Comparison of ENCODE assay signal across 1 cellular context in the genomic region with DNA sequence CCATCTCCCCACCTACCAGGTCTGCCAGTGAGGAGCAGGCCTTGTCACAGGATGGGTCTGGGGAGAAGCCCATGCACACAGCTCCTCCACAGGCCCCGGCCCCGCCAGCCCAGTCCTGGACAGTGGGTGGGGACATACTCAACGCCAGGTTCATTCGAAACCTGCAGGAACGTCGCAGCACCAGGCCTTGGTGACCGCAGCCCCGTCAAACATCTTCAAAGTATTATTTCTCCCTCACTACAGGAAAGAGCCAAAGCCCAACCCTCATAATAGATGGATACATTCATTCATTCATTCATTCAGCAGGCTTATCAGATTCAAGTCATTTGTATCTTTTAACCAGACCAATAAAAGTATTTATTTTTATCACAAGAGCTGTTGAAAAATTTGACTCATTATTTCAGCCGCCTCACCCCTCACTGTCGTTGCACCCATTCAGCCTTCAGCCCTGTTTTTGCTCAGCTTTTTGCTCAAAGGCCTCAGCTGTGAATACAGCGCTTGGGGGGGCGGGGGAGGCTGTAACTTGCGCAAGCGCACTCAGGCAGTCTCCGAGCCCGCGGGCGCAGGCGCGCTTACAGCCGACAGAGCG.
TF ChIP-seq lines count a peak whose summit lies in the region.

No MANE protein-coding gene starts in this region.

TF ChIP-seq in HepG2, 621 proteins besides CTCF, POLR2A, EP300 and RAD21 (continued from another document and continues in another):
- TF ChIP-seq, protein P1, sequence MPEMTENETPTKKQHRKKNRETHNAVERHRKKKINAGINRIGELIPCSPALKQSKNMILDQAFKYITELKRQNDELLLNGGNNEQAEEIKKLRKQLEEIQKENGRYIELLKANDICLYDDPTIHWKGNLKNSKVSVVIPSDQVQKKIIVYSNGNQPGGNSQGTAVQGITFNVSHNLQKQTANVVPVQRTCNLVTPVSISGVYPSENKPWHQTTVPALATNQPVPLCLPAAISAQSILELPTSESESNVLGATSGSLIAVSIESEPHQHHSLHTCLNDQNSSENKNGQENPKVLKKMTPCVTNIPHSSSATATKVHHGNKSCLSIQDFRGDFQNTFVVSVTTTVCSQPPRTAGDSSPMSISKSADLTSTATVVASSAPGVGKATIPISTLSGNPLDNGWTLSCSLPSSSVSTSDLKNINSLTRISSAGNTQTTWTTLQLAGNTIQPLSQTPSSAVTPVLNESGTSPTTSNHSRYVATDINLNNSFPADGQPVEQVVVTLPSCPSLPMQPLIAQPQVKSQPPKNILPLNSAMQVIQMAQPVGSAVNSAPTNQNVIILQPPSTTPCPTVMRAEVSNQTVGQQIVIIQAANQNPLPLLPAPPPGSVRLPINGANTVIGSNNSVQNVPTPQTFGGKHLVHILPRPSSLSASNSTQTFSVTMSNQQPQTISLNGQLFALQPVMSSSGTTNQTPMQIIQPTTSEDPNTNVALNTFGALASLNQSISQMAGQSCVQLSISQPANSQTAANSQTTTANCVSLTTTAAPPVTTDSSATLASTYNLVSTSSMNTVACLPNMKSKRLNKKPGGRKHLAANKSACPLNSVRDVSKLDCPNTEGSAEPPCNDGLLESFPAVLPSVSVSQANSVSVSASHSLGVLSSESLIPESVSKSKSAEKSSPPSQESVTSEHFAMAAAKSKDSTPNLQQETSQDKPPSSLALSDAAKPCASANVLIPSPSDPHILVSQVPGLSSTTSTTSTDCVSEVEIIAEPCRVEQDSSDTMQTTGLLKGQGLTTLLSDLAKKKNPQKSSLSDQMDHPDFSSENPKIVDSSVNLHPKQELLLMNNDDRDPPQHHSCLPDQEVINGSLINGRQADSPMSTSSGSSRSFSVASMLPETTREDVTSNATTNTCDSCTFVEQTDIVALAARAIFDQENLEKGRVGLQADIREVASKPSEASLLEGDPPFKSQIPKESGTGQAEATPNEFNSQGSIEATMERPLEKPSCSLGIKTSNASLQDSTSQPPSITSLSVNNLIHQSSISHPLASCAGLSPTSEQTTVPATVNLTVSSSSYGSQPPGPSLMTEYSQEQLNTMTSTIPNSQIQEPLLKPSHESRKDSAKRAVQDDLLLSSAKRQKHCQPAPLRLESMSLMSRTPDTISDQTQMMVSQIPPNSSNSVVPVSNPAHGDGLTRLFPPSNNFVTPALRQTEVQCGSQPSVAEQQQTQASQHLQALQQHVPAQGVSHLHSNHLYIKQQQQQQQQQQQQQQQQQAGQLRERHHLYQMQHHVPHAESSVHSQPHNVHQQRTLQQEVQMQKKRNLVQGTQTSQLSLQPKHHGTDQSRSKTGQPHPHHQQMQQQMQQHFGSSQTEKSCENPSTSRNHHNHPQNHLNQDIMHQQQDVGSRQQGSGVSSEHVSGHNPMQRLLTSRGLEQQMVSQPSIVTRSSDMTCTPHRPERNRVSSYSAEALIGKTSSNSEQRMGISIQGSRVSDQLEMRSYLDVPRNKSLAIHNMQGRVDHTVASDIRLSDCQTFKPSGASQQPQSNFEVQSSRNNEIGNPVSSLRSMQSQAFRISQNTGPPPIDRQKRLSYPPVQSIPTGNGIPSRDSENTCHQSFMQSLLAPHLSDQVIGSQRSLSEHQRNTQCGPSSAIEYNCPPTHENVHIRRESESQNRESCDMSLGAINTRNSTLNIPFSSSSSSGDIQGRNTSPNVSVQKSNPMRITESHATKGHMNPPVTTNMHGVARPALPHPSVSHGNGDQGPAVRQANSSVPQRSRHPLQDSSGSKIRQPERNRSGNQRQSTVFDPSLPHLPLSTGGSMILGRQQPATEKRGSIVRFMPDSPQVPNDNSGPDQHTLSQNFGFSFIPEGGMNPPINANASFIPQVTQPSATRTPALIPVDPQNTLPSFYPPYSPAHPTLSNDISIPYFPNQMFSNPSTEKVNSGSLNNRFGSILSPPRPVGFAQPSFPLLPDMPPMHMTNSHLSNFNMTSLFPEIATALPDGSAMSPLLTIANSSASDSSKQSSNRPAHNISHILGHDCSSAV (CRISPR knock-in tag; IDR thresholded peaks at IDR 0.05; ENCODE audit: borderline replicate concordance): no peak
- TF ChIP-seq SMAD1 (CRISPR knock-in tag; IDR thresholded peaks at IDR 0.05; ENCODE audit: borderline replicate concordance, low read depth): no peak
- TF ChIP-seq ZNF557 (CRISPR knock-in tag; IDR thresholded peaks at IDR 0.05): no peak
- TF ChIP-seq, protein P2, sequence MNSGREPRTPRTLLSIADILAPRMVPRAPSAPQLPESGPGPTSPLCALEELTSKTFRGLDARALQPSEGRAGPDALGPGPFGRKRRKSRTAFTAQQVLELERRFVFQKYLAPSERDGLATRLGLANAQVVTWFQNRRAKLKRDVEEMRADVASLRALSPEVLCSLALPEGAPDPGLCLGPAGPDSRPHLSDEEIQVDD (CRISPR knock-in tag; IDR thresholded peaks at IDR 0.05; ENCODE audit: borderline replicate concordance): no peak
- TF ChIP-seq ZNF766 (CRISPR knock-in tag; IDR thresholded peaks at IDR 0.05; ENCODE audit: borderline replicate concordance): no peak; the same call in 1 of the 2 replicates
- peak; percentile 91 for TF ChIP-seq ZBTB38 (CRISPR knock-in tag; IDR thresholded peaks at IDR 0.05)
- TF ChIP-seq, protein P3, sequence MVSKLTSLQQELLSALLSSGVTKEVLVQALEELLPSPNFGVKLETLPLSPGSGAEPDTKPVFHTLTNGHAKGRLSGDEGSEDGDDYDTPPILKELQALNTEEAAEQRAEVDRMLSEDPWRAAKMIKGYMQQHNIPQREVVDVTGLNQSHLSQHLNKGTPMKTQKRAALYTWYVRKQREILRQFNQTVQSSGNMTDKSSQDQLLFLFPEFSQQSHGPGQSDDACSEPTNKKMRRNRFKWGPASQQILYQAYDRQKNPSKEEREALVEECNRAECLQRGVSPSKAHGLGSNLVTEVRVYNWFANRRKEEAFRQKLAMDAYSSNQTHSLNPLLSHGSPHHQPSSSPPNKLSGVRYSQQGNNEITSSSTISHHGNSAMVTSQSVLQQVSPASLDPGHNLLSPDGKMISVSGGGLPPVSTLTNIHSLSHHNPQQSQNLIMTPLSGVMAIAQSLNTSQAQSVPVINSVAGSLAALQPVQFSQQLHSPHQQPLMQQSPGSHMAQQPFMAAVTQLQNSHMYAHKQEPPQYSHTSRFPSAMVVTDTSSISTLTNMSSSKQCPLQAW (CRISPR knock-in tag; IDR thresholded peaks at IDR 0.05): peak; percentile 21; the same call in 1 of the 2 replicates
- no peak for TF ChIP-seq MEIS1 (CRISPR knock-in tag; IDR thresholded peaks at IDR 0.05; ENCODE audit: borderline replicate concordance)
- TF ChIP-seq NR2C2 (CRISPR knock-in tag; IDR thresholded peaks at IDR 0.05; ENCODE audit: borderline replicate concordance): no peak
- TF ChIP-seq, protein P4, sequence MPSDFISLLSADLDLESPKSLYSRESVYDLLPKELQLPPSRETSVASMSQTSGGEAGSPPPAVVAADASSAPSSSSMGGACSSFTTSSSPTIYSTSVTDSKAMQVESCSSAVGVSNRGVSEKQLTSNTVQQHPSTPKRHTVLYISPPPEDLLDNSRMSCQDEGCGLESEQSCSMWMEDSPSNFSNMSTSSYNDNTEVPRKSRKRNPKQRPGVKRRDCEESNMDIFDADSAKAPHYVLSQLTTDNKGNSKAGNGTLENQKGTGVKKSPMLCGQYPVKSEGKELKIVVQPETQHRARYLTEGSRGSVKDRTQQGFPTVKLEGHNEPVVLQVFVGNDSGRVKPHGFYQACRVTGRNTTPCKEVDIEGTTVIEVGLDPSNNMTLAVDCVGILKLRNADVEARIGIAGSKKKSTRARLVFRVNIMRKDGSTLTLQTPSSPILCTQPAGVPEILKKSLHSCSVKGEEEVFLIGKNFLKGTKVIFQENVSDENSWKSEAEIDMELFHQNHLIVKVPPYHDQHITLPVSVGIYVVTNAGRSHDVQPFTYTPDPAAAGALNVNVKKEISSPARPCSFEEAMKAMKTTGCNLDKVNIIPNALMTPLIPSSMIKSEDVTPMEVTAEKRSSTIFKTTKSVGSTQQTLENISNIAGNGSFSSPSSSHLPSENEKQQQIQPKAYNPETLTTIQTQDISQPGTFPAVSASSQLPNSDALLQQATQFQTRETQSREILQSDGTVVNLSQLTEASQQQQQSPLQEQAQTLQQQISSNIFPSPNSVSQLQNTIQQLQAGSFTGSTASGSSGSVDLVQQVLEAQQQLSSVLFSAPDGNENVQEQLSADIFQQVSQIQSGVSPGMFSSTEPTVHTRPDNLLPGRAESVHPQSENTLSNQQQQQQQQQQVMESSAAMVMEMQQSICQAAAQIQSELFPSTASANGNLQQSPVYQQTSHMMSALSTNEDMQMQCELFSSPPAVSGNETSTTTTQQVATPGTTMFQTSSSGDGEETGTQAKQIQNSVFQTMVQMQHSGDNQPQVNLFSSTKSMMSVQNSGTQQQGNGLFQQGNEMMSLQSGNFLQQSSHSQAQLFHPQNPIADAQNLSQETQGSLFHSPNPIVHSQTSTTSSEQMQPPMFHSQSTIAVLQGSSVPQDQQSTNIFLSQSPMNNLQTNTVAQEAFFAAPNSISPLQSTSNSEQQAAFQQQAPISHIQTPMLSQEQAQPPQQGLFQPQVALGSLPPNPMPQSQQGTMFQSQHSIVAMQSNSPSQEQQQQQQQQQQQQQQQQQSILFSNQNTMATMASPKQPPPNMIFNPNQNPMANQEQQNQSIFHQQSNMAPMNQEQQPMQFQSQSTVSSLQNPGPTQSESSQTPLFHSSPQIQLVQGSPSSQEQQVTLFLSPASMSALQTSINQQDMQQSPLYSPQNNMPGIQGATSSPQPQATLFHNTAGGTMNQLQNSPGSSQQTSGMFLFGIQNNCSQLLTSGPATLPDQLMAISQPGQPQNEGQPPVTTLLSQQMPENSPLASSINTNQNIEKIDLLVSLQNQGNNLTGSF (CRISPR knock-in tag; IDR thresholded peaks at IDR 0.05): no peak
- no peak for TF ChIP-seq AGO1 (IDR thresholded peaks at IDR 0.05; ENCODE audit: low read depth, low read length, poor library complexity, severe bottlenecking)
- TF ChIP-seq, protein P5, sequence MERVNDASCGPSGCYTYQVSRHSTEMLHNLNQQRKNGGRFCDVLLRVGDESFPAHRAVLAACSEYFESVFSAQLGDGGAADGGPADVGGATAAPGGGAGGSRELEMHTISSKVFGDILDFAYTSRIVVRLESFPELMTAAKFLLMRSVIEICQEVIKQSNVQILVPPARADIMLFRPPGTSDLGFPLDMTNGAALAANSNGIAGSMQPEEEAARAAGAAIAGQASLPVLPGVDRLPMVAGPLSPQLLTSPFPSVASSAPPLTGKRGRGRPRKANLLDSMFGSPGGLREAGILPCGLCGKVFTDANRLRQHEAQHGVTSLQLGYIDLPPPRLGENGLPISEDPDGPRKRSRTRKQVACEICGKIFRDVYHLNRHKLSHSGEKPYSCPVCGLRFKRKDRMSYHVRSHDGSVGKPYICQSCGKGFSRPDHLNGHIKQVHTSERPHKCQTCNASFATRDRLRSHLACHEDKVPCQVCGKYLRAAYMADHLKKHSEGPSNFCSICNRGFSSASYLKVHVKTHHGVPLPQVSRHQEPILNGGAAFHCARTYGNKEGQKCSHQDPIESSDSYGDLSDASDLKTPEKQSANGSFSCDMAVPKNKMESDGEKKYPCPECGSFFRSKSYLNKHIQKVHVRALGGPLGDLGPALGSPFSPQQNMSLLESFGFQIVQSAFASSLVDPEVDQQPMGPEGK (CRISPR knock-in tag; IDR thresholded peaks at IDR 0.05): peak; percentile 77; the same call in 1 of the 2 replicates
- TF ChIP-seq, protein P6, sequence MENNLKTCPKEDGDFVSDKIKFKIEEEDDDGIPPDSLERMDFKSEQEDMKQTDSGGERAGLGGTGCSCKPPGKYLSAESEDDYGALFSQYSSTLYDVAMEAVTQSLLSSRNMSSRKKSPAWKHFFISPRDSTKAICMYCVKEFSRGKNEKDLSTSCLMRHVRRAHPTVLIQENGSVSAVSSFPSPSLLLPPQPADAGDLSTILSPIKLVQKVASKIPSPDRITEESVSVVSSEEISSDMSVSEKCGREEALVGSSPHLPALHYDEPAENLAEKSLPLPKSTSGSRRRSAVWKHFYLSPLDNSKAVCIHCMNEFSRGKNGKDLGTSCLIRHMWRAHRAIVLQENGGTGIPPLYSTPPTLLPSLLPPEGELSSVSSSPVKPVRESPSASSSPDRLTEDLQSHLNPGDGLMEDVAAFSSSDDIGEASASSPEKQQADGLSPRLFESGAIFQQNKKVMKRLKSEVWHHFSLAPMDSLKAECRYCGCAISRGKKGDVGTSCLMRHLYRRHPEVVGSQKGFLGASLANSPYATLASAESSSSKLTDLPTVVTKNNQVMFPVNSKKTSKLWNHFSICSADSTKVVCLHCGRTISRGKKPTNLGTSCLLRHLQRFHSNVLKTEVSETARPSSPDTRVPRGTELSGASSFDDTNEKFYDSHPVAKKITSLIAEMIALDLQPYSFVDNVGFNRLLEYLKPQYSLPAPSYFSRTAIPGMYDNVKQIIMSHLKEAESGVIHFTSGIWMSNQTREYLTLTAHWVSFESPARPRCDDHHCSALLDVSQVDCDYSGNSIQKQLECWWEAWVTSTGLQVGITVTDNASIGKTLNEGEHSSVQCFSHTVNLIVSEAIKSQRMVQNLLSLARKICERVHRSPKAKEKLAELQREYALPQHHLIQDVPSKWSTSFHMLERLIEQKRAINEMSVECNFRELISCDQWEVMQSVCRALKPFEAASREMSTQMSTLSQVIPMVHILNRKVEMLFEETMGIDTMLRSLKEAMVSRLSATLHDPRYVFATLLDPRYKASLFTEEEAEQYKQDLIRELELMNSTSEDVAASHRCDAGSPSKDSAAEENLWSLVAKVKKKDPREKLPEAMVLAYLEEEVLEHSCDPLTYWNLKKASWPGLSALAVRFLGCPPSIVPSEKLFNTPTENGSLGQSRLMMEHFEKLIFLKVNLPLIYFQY (CRISPR knock-in tag; IDR thresholded peaks at IDR 0.05; ENCODE audit: borderline replicate concordance): no peak
- TF ChIP-seq, protein P7, sequence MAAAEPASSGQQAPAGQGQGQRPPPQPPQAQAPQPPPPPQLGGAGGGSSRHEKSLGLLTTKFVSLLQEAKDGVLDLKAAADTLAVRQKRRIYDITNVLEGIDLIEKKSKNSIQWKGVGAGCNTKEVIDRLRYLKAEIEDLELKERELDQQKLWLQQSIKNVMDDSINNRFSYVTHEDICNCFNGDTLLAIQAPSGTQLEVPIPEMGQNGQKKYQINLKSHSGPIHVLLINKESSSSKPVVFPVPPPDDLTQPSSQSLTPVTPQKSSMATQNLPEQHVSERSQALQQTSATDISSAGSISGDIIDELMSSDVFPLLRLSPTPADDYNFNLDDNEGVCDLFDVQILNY (CRISPR knock-in tag; conservative IDR thresholded peaks at IDR 0.05): no peak
- no peak for TF ChIP-seq ZNF317 (CRISPR knock-in tag; IDR thresholded peaks at IDR 0.05)
- TF ChIP-seq, protein P8, sequence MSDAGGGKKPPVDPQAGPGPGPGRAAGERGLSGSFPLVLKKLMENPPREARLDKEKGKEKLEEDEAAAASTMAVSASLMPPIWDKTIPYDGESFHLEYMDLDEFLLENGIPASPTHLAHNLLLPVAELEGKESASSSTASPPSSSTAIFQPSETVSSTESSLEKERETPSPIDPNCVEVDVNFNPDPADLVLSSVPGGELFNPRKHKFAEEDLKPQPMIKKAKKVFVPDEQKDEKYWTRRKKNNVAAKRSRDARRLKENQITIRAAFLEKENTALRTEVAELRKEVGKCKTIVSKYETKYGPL (CRISPR knock-in tag; IDR thresholded peaks at IDR 0.05): no peak
- no peak for TF ChIP-seq SNAI1 (CRISPR knock-in tag; IDR thresholded peaks at IDR 0.05; ENCODE audit: borderline replicate concordance)
- TF ChIP-seq, protein P9, sequence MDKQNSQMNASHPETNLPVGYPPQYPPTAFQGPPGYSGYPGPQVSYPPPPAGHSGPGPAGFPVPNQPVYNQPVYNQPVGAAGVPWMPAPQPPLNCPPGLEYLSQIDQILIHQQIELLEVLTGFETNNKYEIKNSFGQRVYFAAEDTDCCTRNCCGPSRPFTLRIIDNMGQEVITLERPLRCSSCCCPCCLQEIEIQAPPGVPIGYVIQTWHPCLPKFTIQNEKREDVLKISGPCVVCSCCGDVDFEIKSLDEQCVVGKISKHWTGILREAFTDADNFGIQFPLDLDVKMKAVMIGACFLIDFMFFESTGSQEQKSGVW (CRISPR knock-in tag; IDR thresholded peaks at IDR 0.05; ENCODE audit: borderline replicate concordance): no peak
